Comparison of ENCODE assay signal across 8 cellular contexts in genomic region chr2:48471048-48471474, GRCh38. TPM values are rescaled to one million over a fixed set of nuclear protein-coding genes. Genes with fewer than 3 reads are reported as not detected.
A peak's percentile ranks its signal among the peaks of the same experiment; 100 is the strongest.
DNase-seq lines count a peak whose midpoint lies in the region; ATAC-seq, FAIRE-seq and TF ChIP-seq lines count a peak whose summit lies in the region.

No MANE protein-coding gene starts in this region.

- no peak overlapping the region for H3K4me3 ChIP-seq in H1 (ENCODE audit: extremely low read depth in 1 of 4, insufficient read depth in 2 of 4, low read depth in 3 of 4, low read length in 4 of 4)

- no peak overlapping the region for H3K27ac ChIP-seq in H1 (ENCODE audit: low read depth, low read length)

- no peak overlapping the region for H3K4me2 ChIP-seq in H1 (ENCODE audit: insufficient read depth in 1 of 2, low read depth in 2 of 2, low read length in 2 of 2)

- peak in 2 of 3 experiments; percentile 42 to 76; a peak in 2 of 4 replicates for TF ChIP-seq CTCF in H1 (IDR thresholded peaks at IDR 0.05; ENCODE audit: control extremely low read depth in 1 of 3, insufficient read depth in 1 of 3, low read depth in 1 of 3, low read length in 3 of 3)

- H4K20me1 ChIP-seq in H1 (replicated peaks in 1 of 2; ENCODE audit: control insufficient read depth in 1 of 2, insufficient read depth in 2 of 2, low read length in 2 of 2) = no peaks in the 10 kb centered on the region

- H3K4me1 ChIP-seq in H1 (replicated peaks in 1 of 4; ENCODE audit: control insufficient read depth in 3 of 4, insufficient read depth in 4 of 4, low read length in 3 of 4) = peaks cover 0 to 5% (median 0%) of the 10 kb centered on the region in 4 experiments; a peak in 3 of 7 replicates

- H3K36me3 ChIP-seq in H1 (ENCODE audit: control insufficient read depth in 2 of 4, insufficient read depth in 4 of 4, low read length in 3 of 4) = peaks cover 0 to 33% (median 13%) of the 10 kb centered on the region in 4 experiments; a peak in 6 of 8 replicates

- no peak overlapping the region for H2AK5ac ChIP-seq in H1 (ENCODE audit: low read depth, low read length)

- H4K8ac ChIP-seq in H1 (ENCODE audit: extremely low read depth, insufficient read depth, low read length) = no peak overlapping the region

- no peak for TF ChIP-seq POLR2A in H1 (IDR thresholded peaks at IDR 0.05; ENCODE audit: control extremely low read depth in 1 of 2, low read depth in 2 of 2, low read length in 2 of 2)

- H2BK20ac ChIP-seq in H1 (ENCODE audit: low read length) = no peak overlapping the region

- 41% methylated on average over 4 of the region's 4 CpGs; no CpG with 5 or more reads in 1 of the 2 experiments for WGBS in H1 (ENCODE audit: extremely low coverage in 1 of 2, insufficient coverage in 1 of 2, insufficient read length in 1 of 2, insufficient replicate concordance in 2 of 2, low coverage in 1 of 2, low lambda C conversion rate in 2 of 2, missing lambda C conversion rate in 1 of 2), 2 experiments

- CTCF ChIA-PET in H1 (lab: Charles Lee; ENCODE audit: partially characterized antibody) = interaction anchor here (0.6 to 2.6 kb wide), 21 partner anchors 10 to 751 kb away, joined by 3 to 23 read pairs (median 6); no protein-coding TSS in a partner anchor

- POLR2A ChIA-PET in H1 (lab: Charles Lee; ENCODE audit: partially characterized antibody) = interaction anchor here (1.3 to 2.6 kb wide), 2 partner anchors 11 to 118 kb away, joined by 3 to 7 read pairs; no protein-coding TSS in a partner anchor

- no peak overlapping the region for H3K9ac ChIP-seq in H1 (replicated peaks in 1 of 4; ENCODE audit: extremely low read depth in 1 of 4, low read depth in 3 of 4, low read length in 3 of 4)

- H3K27me3 ChIP-seq in H1 (replicated peaks in 1 of 4; ENCODE audit: control insufficient read depth in 3 of 4, extremely low read depth in 1 of 4, insufficient read depth in 3 of 4, low read length in 3 of 4) = no peaks in the 10 kb centered on the region

- FAIRE-seq in H1 (lab: Jason Lieb, UNC) = peak; percentile 81

- no peak overlapping the region for H3K4ac ChIP-seq in H1 (replicated peaks; ENCODE audit: insufficient read length, low read depth, low read length)

- no peak overlapping the region for H3K18ac ChIP-seq in H1 (ENCODE audit: extremely low read depth, low read length)

- peak overlapping the region; percentile 52; the same call in 1 of the 2 replicates for H2AFZ ChIP-seq in H1 (ENCODE audit: low read length)

- H4K5ac ChIP-seq in H1 (ENCODE audit: insufficient read length, low read depth, low read length) = no peak overlapping the region

- no peak for ATAC-seq in GM19452 (IDR thresholded peaks at IDR 0.05; ENCODE audit: unreplicated experiment)
- no peak for ATAC-seq in GM19397 (IDR thresholded peaks at IDR 0.05; ENCODE audit: unreplicated experiment)
- ATAC-seq in GM19351 (IDR thresholded peaks at IDR 0.05; ENCODE audit: unreplicated experiment) = no peak

- H3K79me1 ChIP-seq in H1 (ENCODE audit: low read depth, low read length) = no peaks in the 10 kb centered on the region

- H2BK5ac ChIP-seq in H1 (ENCODE audit: low read depth, low read length) = no peak overlapping the region

- no peak for TF ChIP-seq EP300 in H1 (IDR thresholded peaks at IDR 0.05; ENCODE audit: borderline replicate concordance in 1 of 2, low read depth in 2 of 2, low read length in 2 of 2)

- no peak overlapping the region for H2BK15ac ChIP-seq in H1 (ENCODE audit: low read length)

- DNase-seq in Daoy (ENCODE audit: low read depth) = peak; percentile 55
- DNase-seq in NCI-H2171 (lab: John Stamatoyannopoulos, UW) = peak; percentile 27
- no peak for DNase-seq in H1 (ENCODE audit: low read depth in 1 of 2, low spot score in 2 of 2)
- peak; percentile 32 for DNase-seq in midbrain (lab: John Stamatoyannopoulos, UW)
- no peak for DNase-seq in stimulated activated CD4-positive, alpha-beta T cell treated with anti-CD3 and anti-CD28 coated beads, Interleukin-15, amount 100 ng/mL, for 24 hours

- no peaks in the 10 kb centered on the region for H3K23me2 ChIP-seq in H1 (ENCODE audit: low read depth, low read length)

- peak; percentile 49 to 59 for TF ChIP-seq RAD21 in H1 (IDR thresholded peaks at IDR 0.05 in 1 of 2, conservative IDR thresholded peaks at IDR 0.05 in 1 of 2; ENCODE audit: low read depth in 2 of 2, low read length in 2 of 2)

- no peak overlapping the region for H3K14ac ChIP-seq in H1 (ENCODE audit: insufficient read length)

- H4K91ac ChIP-seq in H1 (replicated peaks; ENCODE audit: insufficient read length, low read length) = no peak overlapping the region

- H3K23ac ChIP-seq in H1 (ENCODE audit: insufficient read length) = no peak overlapping the region

- no peaks in the 10 kb centered on the region for H3K79me2 ChIP-seq in H1 (ENCODE audit: control insufficient read depth in 1 of 2, insufficient read depth in 2 of 2, low read length in 2 of 2)

- H2BK12ac ChIP-seq in H1 (ENCODE audit: low read depth, low read length) = no peak overlapping the region

- H2BK120ac ChIP-seq in H1 (replicated peaks; ENCODE audit: low read depth, low read length) = no peak overlapping the region

- H3K9me3 ChIP-seq in H1 (ENCODE audit: insufficient read depth in 2 of 2, low read depth in 1 of 2, low read length in 1 of 2) = no peaks in the 10 kb centered on the region

- H3K56ac ChIP-seq in H1 (replicated peaks; ENCODE audit: insufficient read length, low read depth, low read length) = no peak overlapping the region

TF ChIP-seq in H1, 55 proteins besides CTCF, POLR2A, EP300 and RAD21:
- TF ChIP-seq USF2 (IDR thresholded peaks at IDR 0.05; ENCODE audit: low read length) (no peak), SAP30 (IDR thresholded peaks at IDR 0.05; ENCODE audit: insufficient read depth, insufficient replicate concordance, low read length) (no peak), EZH2 (IDR thresholded peaks at IDR 0.05; ENCODE audit: low read depth, low read length, severe bottlenecking) (no peak), SIRT6 (IDR thresholded peaks at IDR 0.05; ENCODE audit: low read length) (no peak), SP1 (IDR thresholded peaks at IDR 0.05; ENCODE audit: low read depth, low read length) (0 out of 2 replicates have a peak, but pooled peaks have one; percentile 36), RNF2 (IDR thresholded peaks at IDR 0.05; ENCODE audit: borderline replicate concordance, low read depth, low read length, missing control alignments, poor library complexity, severe bottlenecking) (no peak), TEAD4 (IDR thresholded peaks at IDR 0.05; ENCODE audit: low read depth, low read length) (peak; percentile 99), BACH1 (IDR thresholded peaks at IDR 0.05; ENCODE audit: low read length) (no peak), ASH2L (IDR thresholded peaks at IDR 0.05; ENCODE audit: low read length) (no peak), CBX8 (IDR thresholded peaks at IDR 0.05; ENCODE audit: borderline replicate concordance, low read depth, low read length) (no peak)
TF ChIP-seq in H1: peak in this region for 2.

RNA-seq across cellular contexts. Expression of gene PPP1R21, which starts 30.5 kb away (rescaled TPM):
- total RNA-seq in Daoy (2014; rRNA removed; shearing (Covaris generic)) = 15.2 and 25.3 TPM in 2 replicates
- 17.3 and 18.6 TPM in 2 replicates for total RNA-seq in H1 (2021; fragmentation: NEBNext Ultra II Directional; extraction: Animal tissue kit (Norgen Biotek cat#: 25700))
- 7.8 and 9.6 TPM in 2 replicates for polyA plus RNA-seq in H1 (2011; rRNA removed)
- 11.5 TPM for polyA plus RNA-seq in H1 (2011; cell fraction: cytosol; rRNA removed)
- polyA plus RNA-seq in H1 (2011; cell fraction: nucleus; rRNA removed) = 11.3 TPM
- polyA plus RNA-seq in H1 (2012, experiment 1 of 2) = 9.7 to 13.7 TPM (median 10.4 TPM) in 4 replicates
- 1.9 TPM for polyA plus RNA-seq in H1 (2012, experiment 2 of 2)
- 12.7 TPM for polyA plus RNA-seq in H1 (2013, experiment 1 of 2)
- polyA plus RNA-seq in H1 (2013, experiment 2 of 2) = 13.8 TPM
- 8.8 and 19.1 TPM in 2 replicates for polyA minus RNA-seq in H1 (2011; rRNA and poly(A)+ RNA removed)
- 6.3 TPM for polyA minus RNA-seq in H1 (2011; cell fraction: cytosol; rRNA and poly(A)+ RNA removed)
- 20.8 TPM for polyA minus RNA-seq in H1 (2011; cell fraction: nucleus; rRNA and poly(A)+ RNA removed)

RNA-seq across cellular contexts. Expression of gene STON1, which starts 58.9 kb away (rescaled TPM):
- 1.7 and 3.3 TPM in 2 replicates for total RNA-seq in Daoy (2014; rRNA removed; shearing (Covaris generic))
- 10.1 and 10.4 TPM in 2 replicates for total RNA-seq in H1 (2021; fragmentation: NEBNext Ultra II Directional; extraction: Animal tissue kit (Norgen Biotek cat#: 25700))
- 4.5 and 5.0 TPM in 2 replicates for polyA plus RNA-seq in H1 (2011; rRNA removed)
- polyA plus RNA-seq in H1 (2011; cell fraction: cytosol; rRNA removed) = 7.9 TPM
- 6.0 TPM for polyA plus RNA-seq in H1 (2011; cell fraction: nucleus; rRNA removed)
- 4.8 to 8.7 TPM (median 6.7 TPM) in 4 replicates for polyA plus RNA-seq in H1 (2012, experiment 1 of 2)
- 0.45 TPM for polyA plus RNA-seq in H1 (2012, experiment 2 of 2)
- 5.0 TPM for polyA plus RNA-seq in H1 (2013, experiment 1 of 2)
- polyA plus RNA-seq in H1 (2013, experiment 2 of 2) = 5.1 TPM
- 11.7 and 14.5 TPM in 2 replicates for polyA minus RNA-seq in H1 (2011; rRNA and poly(A)+ RNA removed)
- 9.0 TPM for polyA minus RNA-seq in H1 (2011; cell fraction: cytosol; rRNA and poly(A)+ RNA removed)
- polyA minus RNA-seq in H1 (2011; cell fraction: nucleus; rRNA and poly(A)+ RNA removed) = 12.9 TPM

Comparison
In these comparisons a context has a peak if more than half of its experiments do, and no peak if none do; other contexts are left out.
1. DNase-seq: peak in Daoy (single experiment), NCI-H2171 (single experiment) and midbrain (single experiment); none in H1 (0 of 2) and stimulated activated CD4-positive, alpha-beta T cell treated with anti-CD3 and anti-CD28 coated beads, Interleukin-15, amount 100 ng/mL, for 24 hours (single experiment).